ENCODE assay signal across 30 cellular contexts in genomic region chr21:38948377-38948776, GRCh38.
DNase-seq lines count a peak whose midpoint lies in the region; ATAC-seq and TF ChIP-seq lines count a peak whose summit lies in the region.
"Had no signal": no experiment of that assay in that cellular context is flagged by ENCODE, and none has a peak within 500 bp of the region (broad histone marks: within the 10 kb centered on the region; RNA-seq: fewer than 3 reads in every experiment).

No MANE protein-coding gene starts in this region.

- H3K4me3 ChIP-seq in SK-N-SH (ENCODE audit: low read depth in 2 of 2, low read length in 1 of 2): no peak overlapping the region
- no peak overlapping the region for H3K4me3 ChIP-seq in CD8-positive, alpha-beta memory T cell (ENCODE audit: low read length)
- H3K4me3 ChIP-seq: breast epithelium, colonic mucosa, esophagus muscularis mucosa, pancreas, right atrium auricular region, SJSA1, spleen had no signal

- H3K4me2 ChIP-seq in SK-N-SH: no peak overlapping the region

- H3K4me3 Mint-ChIP-seq in CD8-positive, alpha-beta memory T cell: no peak overlapping the region
- H3K4me3 Mint-ChIP-seq: activated CD4-positive, alpha-beta memory T cell treated with anti-CD3 and anti-CD28 coated beads for 36 hours; activated naive CD4-positive, alpha-beta T cell treated with anti-CD3 and anti-CD28 coated beads, Interleukin-2, amount 10 ng/mL, durations not matched to agents 7 days and 5 days; activated T-helper 1 cell treated with anti-CD3 and anti-CD28 coated beads, Interleukin-12 subunit alpha, Interleukin-12 subunit beta, Interleukin-2, Interleukin-4 antibody, amounts not matched to agents 30 ng/mL and 10 ng/mL and 1 ng/mL, durations not matched to agents 14 hours and 24 hours and 36 hours; CD4-positive, alpha-beta memory T cell; effector memory CD8-positive, alpha-beta T cell; nephron progenitor cell; T-helper 1 cell treated with Interleukin-12 subunit alpha and Interleukin-12 subunit beta and Interleukin-4 antibody, amounts not matched to agents 30 μg/mL and 1 μg/mL, for 36 hours had no signal

- CTCF ChIA-PET in SK-N-SH (lab: Yijun Ruan, JAX): no interaction called here
- CTCF ChIA-PET in CD8-positive, alpha-beta memory T cell (lab: Charles Lee): no interaction called here

- no peak for TF ChIP-seq RAD21 in SK-N-SH (IDR thresholded peaks at IDR 0.05; ENCODE audit: low read length)

- H3K9ac ChIP-seq in SK-N-SH: no peak overlapping the region

- DNase-seq in SK-N-SH (no peak), dedifferentiated amniotic fluid mesenchymal stem cell (ENCODE audit: extremely low spot score) (peak; percentile 32), kidney glomerular epithelial cell (lab: John Stamatoyannopoulos, UW) (peak; percentile 36), HUDEP-2 (lab: John Stamatoyannopoulos, UW; ENCODE audit: unreplicated experiment in 76 of 76) (no peak), cortex of kidney (lab: John Stamatoyannopoulos, UW) (no peak), NCI-H526 (lab: John Stamatoyannopoulos, UW) (no peak)
- no peak for DNase-seq in CD8-positive, alpha-beta memory T cell
- DNase-seq: activated CD4-positive, alpha-beta memory T cell treated with anti-CD3 and anti-CD28 coated beads for 36 hours; activated CD8-positive, alpha-beta memory T cell treated with anti-CD3 and anti-CD28 coated beads, Interleukin-2, amount 50 U/mL, for 4 hours; activated naive CD4-positive, alpha-beta T cell treated with anti-CD3 and anti-CD28 coated beads, Interleukin-2, amount 10 ng/mL, durations not matched to agents 7 days and 5 days; amniotic stem cell; CD4-positive, alpha-beta memory T cell; colonic mucosa; effector memory CD8-positive, alpha-beta T cell; islet precursor cell; NCI-H1417 treated with DMSO at 0.1 percent for 48 hours; NCI-H2081 treated with DMSO at 0.1 percent for 48 hours; NCI-H774; nephron progenitor cell; pancreas; RPMI8226 had no signal

- POLR2A ChIA-PET in SK-N-SH (lab: Yijun Ruan, JAX): no interaction called here
- POLR2A ChIA-PET in CD8-positive, alpha-beta memory T cell (lab: Charles Lee): no interaction called here

- H3K9me2 ChIP-seq in SK-N-SH: no peaks in the 10 kb centered on the region

- 68% methylated on average over 2 of the region's 2 CpGs for WGBS in SK-N-SH (ENCODE audit: low lambda C conversion rate)

- no peak for ATAC-seq in SK-N-SH treated with all-trans-retinoic acid at 6 μM for 48 hours
- ATAC-seq: effector memory CD8-positive, alpha-beta T cell had no signal

- H3K27ac Mint-ChIP-seq in CD8-positive, alpha-beta memory T cell: no peak overlapping the region
- H3K27ac Mint-ChIP-seq: activated CD4-positive, alpha-beta memory T cell treated with anti-CD3 and anti-CD28 coated beads for 36 hours; activated naive CD4-positive, alpha-beta T cell treated with anti-CD3 and anti-CD28 coated beads, Interleukin-2, amount 10 ng/mL, durations not matched to agents 7 days and 5 days; activated T-helper 1 cell treated with anti-CD3 and anti-CD28 coated beads, Interleukin-12 subunit alpha, Interleukin-12 subunit beta, Interleukin-2, Interleukin-4 antibody, amounts not matched to agents 30 ng/mL and 10 ng/mL and 1 ng/mL, durations not matched to agents 14 hours and 24 hours and 36 hours; CD4-positive, alpha-beta memory T cell; effector memory CD8-positive, alpha-beta T cell; nephron progenitor cell; T-helper 1 cell treated with Interleukin-12 subunit alpha and Interleukin-12 subunit beta and Interleukin-4 antibody, amounts not matched to agents 30 μg/mL and 1 μg/mL, for 36 hours had no signal

- no peaks in the 10 kb centered on the region for H3K4me1 ChIP-seq in SK-N-SH (ENCODE audit: control insufficient read depth in 1 of 2, insufficient read depth in 2 of 2, low read depth in 1 of 2, low read length in 1 of 2)
- no peaks in the 10 kb centered on the region for H3K4me1 ChIP-seq in CD8-positive, alpha-beta memory T cell (ENCODE audit: insufficient read depth, low read length)
- H3K4me1 ChIP-seq: breast epithelium, colonic mucosa, esophagus muscularis mucosa, pancreas, right atrium auricular region, spleen had no signal

- no peaks in the 10 kb centered on the region for H3K36me3 ChIP-seq in SK-N-SH (replicated peaks in 1 of 2; ENCODE audit: control insufficient read depth in 1 of 2, insufficient read depth in 2 of 2, low read length in 1 of 2)
- no peaks in the 10 kb centered on the region for H3K36me3 ChIP-seq in CD8-positive, alpha-beta memory T cell (ENCODE audit: insufficient read depth, low read length)
- H3K36me3 ChIP-seq: breast epithelium, colonic mucosa, esophagus muscularis mucosa, pancreas, right atrium auricular region, SJSA1, spleen had no signal

- H4K20me1 ChIP-seq in SK-N-SH (ENCODE audit: insufficient read depth): no peaks in the 10 kb centered on the region

- no peak for TF ChIP-seq CTCF in SK-N-SH (IDR thresholded peaks at IDR 0.05)

- H3K36me3 Mint-ChIP-seq in CD8-positive, alpha-beta memory T cell: no peaks in the 10 kb centered on the region
- H3K36me3 Mint-ChIP-seq: activated CD4-positive, alpha-beta memory T cell treated with anti-CD3 and anti-CD28 coated beads for 36 hours; activated naive CD4-positive, alpha-beta T cell treated with anti-CD3 and anti-CD28 coated beads, Interleukin-2, amount 10 ng/mL, durations not matched to agents 7 days and 5 days; CD4-positive, alpha-beta memory T cell had no signal

- H3K27me3 ChIP-seq in SK-N-SH (ENCODE audit: insufficient read depth): no peaks in the 10 kb centered on the region
- H3K27me3 ChIP-seq in CD8-positive, alpha-beta memory T cell (ENCODE audit: insufficient read depth, low read length, poor library complexity, severe bottlenecking): no peaks in the 10 kb centered on the region
- H3K27me3 ChIP-seq: breast epithelium, colonic mucosa, esophagus muscularis mucosa, pancreas, right atrium auricular region, SJSA1, spleen had no signal

- no peak overlapping the region for H3K27ac ChIP-seq in SK-N-SH (ENCODE audit: low read depth in 2 of 2, low read length in 1 of 2)
- no peak overlapping the region for H3K27ac ChIP-seq in CD8-positive, alpha-beta memory T cell (ENCODE audit: low read depth, low read length)
- H3K27ac ChIP-seq: 22Rv1, breast epithelium, colonic mucosa, esophagus muscularis mucosa, pancreas, right atrium auricular region, SJSA1, spleen had no signal

- H3K9me3 Mint-ChIP-seq in CD8-positive, alpha-beta memory T cell: peaks cover 0 to 3% (median 0%) of the 10 kb centered on the region in 5 donors
- H3K9me3 Mint-ChIP-seq: activated naive CD4-positive, alpha-beta T cell treated with anti-CD3 and anti-CD28 coated beads, Interleukin-2, amount 10 ng/mL, durations not matched to agents 7 days and 5 days; effector memory CD8-positive, alpha-beta T cell had no signal

- no peaks in the 10 kb centered on the region for H3K79me2 ChIP-seq in SK-N-SH (ENCODE audit: insufficient read depth)

- no peak overlapping the region for H2AFZ ChIP-seq in SK-N-SH (ENCODE audit: low read depth)

- peaks cover 4 to 7% of the 10 kb centered on the region in 2 donors for H3K27me3 Mint-ChIP-seq in CD8-positive, alpha-beta memory T cell

- TF ChIP-seq EP300 in SK-N-SH (IDR thresholded peaks at IDR 0.05; ENCODE audit: borderline replicate concordance in 1 of 2, low read depth in 1 of 2, low read length in 1 of 2): no peak

- H3K4me1 Mint-ChIP-seq in CD8-positive, alpha-beta memory T cell: no peaks in the 10 kb centered on the region
- H3K4me1 Mint-ChIP-seq: activated naive CD4-positive, alpha-beta T cell treated with anti-CD3 and anti-CD28 coated beads, Interleukin-2, amount 10 ng/mL, durations not matched to agents 7 days and 5 days; CD4-positive, alpha-beta memory T cell had no signal

- H3F3A ChIP-seq in SK-N-SH (replicated peaks; ENCODE audit: insufficient read depth): peaks cover 3% of the 10 kb centered on the region

- H3K9me3 ChIP-seq in SK-N-SH: no peaks in the 10 kb centered on the region
- H3K9me3 ChIP-seq in CD8-positive, alpha-beta memory T cell (ENCODE audit: low read length): no peaks in the 10 kb centered on the region
- H3K9me3 ChIP-seq: breast epithelium, colonic mucosa, esophagus muscularis mucosa, pancreas, right atrium auricular region, SJSA1 had no signal

TF ChIP-seq in SK-N-SH, 30 proteins besides CTCF, POLR2A, EP300 and RAD21:
- TF ChIP-seq YY1 (IDR thresholded peaks at IDR 0.05; ENCODE audit: low read depth): no peak
- peak; percentile 48 for TF ChIP-seq TCF12 (IDR thresholded peaks at IDR 0.05)
TF ChIP-seq in SK-N-SH: peak in this region for 1.

TF ChIP-seq in SK-N-SH treated with all-trans-retinoic acid at 6 μM for 48 hours, 23 proteins besides CTCF, POLR2A, EP300 and RAD21 (continues in another document):
- TF ChIP-seq SNAI2 (CRISPR knock-in tag; IDR thresholded peaks at IDR 0.05) (no peak), ZNF565 (CRISPR knock-in tag; conservative IDR thresholded peaks at IDR 0.05; ENCODE audit: low read depth) (no peak), ARNTL (CRISPR knock-in tag; IDR thresholded peaks at IDR 0.05; ENCODE audit: borderline replicate concordance, low read depth) (no peak), RARB (CRISPR knock-in tag; IDR thresholded peaks at IDR 0.05) (no peak), ZFP30 (CRISPR knock-in tag; IDR thresholded peaks at IDR 0.05) (no peak), CSDC2 (CRISPR knock-in tag; IDR thresholded peaks at IDR 0.05) (no peak), TOX (CRISPR knock-in tag; IDR thresholded peaks at IDR 0.05; ENCODE audit: borderline replicate concordance) (no peak), GLIS3 (CRISPR knock-in tag; IDR thresholded peaks at IDR 0.05) (no peak), ZNF70 (CRISPR knock-in tag; IDR thresholded peaks at IDR 0.05) (no peak)
- TF ChIP-seq, protein P1, sequence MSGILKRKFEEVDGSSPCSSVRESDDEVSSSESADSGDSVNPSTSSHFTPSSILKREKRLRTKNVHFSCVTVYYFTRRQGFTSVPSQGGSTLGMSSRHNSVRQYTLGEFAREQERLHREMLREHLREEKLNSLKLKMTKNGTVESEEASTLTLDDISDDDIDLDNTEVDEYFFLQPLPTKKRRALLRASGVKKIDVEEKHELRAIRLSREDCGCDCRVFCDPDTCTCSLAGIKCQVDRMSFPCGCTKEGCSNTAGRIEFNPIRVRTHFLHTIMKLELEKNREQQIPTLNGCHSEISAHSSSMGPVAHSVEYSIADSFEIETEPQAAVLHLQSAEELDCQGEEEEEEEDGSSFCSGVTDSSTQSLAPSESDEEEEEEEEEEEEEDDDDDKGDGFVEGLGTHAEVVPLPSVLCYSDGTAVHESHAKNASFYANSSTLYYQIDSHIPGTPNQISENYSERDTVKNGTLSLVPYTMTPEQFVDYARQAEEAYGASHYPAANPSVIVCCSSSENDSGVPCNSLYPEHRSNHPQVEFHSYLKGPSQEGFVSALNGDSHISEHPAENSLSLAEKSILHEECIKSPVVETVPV (CRISPR knock-in tag; IDR thresholded peaks at IDR 0.05): no peak

Comparison
In these comparisons a context has a peak if more than half of its experiments do, and no peak if none do; other contexts are left out.
1. DNase-seq: peak in dedifferentiated amniotic fluid mesenchymal stem cell (single experiment) and kidney glomerular epithelial cell (single experiment); none in SK-N-SH (single experiment), HUDEP-2 (0 of 76), cortex of kidney (single experiment), NCI-H526 (0 of 2) and CD8-positive, alpha-beta memory T cell (0 of 5).